Comparison of ENCODE assay signal across 8 cellular contexts in genomic region chr11:67406969-67407699, GRCh38. TPM values are rescaled to one million over a fixed set of nuclear protein-coding genes. Genes with fewer than 3 reads are reported as not detected.
DNase-seq lines count a peak whose midpoint lies in the region; ATAC-seq, FAIRE-seq and TF ChIP-seq lines count a peak whose summit lies in the region.

No MANE protein-coding gene starts in this region.

- H3K27me3 Mint-ChIP-seq in activated CD8-positive, alpha-beta T cell treated with anti-CD3 and anti-CD28 coated beads for 36 hours: no peaks in the 10 kb centered on the region

- no peaks in the 10 kb centered on the region for H3K9me3 ChIP-seq in HepG2 (ENCODE audit: low read length)

- intact Hi-C loops in activated CD8-positive, alpha-beta T cell treated with anti-CD3 and anti-CD28 coated beads for 36 hours (cut with micrococcal nuclease): loop anchor here (10.0 kb wide), 1 partner anchor 78 kb away; the partner anchor contains the start of gene AIP
- intact Hi-C loops in HepG2 (cut with micrococcal nuclease; ENCODE audit: unreplicated experiment): no loop called here

- TF ChIP-seq EP300 in HepG2 (IDR thresholded peaks at IDR 0.05; ENCODE audit: low read depth in 2 of 2, low read length in 2 of 2): no peak
- no peak for TF ChIP-seq EP300 in HepG2 (CRISPR knock-in tag; IDR thresholded peaks at IDR 0.05; ENCODE audit: borderline replicate concordance)

- H2AFZ ChIP-seq in HepG2 (ENCODE audit: low read length): no peak overlapping the region

- no peaks in the 10 kb centered on the region for H3K9me3 Mint-ChIP-seq in activated CD8-positive, alpha-beta T cell treated with anti-CD3 and anti-CD28 coated beads for 36 hours

- no peak for FAIRE-seq in HepG2 (lab: Jason Lieb, UNC)

- H3K27ac ChIP-seq in 22Rv1 (no peak overlapping the region), HepG2 (ENCODE audit: extremely low read length, insufficient read depth, low read length) (no peak overlapping the region)

- peak overlapping the region; percentile 86 for H3K27ac Mint-ChIP-seq in activated CD8-positive, alpha-beta T cell treated with anti-CD3 and anti-CD28 coated beads for 36 hours

- H3K4me1 ChIP-seq in HepG2 (ENCODE audit: insufficient read depth, low read length): peaks cover 72% of the 10 kb centered on the region

- no peak for ATAC-seq in activated CD8-positive, alpha-beta T cell treated with anti-CD3 and anti-CD28 coated beads for 36 hours
- peak; percentile 51 for ATAC-seq in HepG2
- no peak for ATAC-seq in HG03565 (IDR thresholded peaks at IDR 0.05; ENCODE audit: unreplicated experiment)

- WGBS in HepG2 (ENCODE audit: low lambda C conversion rate): 8% methylated on average over 9 of the region's 12 CpGs

- H3K9ac ChIP-seq in HepG2 (ENCODE audit: insufficient read depth, low read depth, low read length): no peak overlapping the region

- in situ Hi-C loops in HepG2 (cut with HindIII; ENCODE audit: extremely low pct_ligation_motif_present, low pct_unique_long_range_greater_than_20kb): no loop called here

- H3K4me3 Mint-ChIP-seq in activated CD8-positive, alpha-beta T cell treated with anti-CD3 and anti-CD28 coated beads for 36 hours: peak overlapping the region; percentile 87

- H3K4me3 ChIP-seq in HepG2 (replicated peaks in 1 of 3; ENCODE audit: insufficient read depth in 1 of 3, low read depth in 2 of 3, low read length in 3 of 3): no peak overlapping the region

- peaks cover 2 to 20% of the 10 kb centered on the region in 2 experiments; a peak in 3 of 5 replicates for H3K27me3 ChIP-seq in HepG2 (ENCODE audit: control insufficient read depth in 1 of 2, insufficient read depth in 2 of 2, low read length in 2 of 2)

- TF ChIP-seq POLR2A in HepG2 (IDR thresholded peaks at IDR 0.05; ENCODE audit: insufficient read depth in 1 of 2, low read depth in 2 of 2, low read length in 2 of 2): no peak

- H3K36me3 ChIP-seq in HepG2 (replicated peaks in 1 of 2; ENCODE audit: control insufficient read depth in 1 of 2, insufficient read depth in 2 of 2, low read length in 2 of 2): no peaks in the 10 kb centered on the region

- POLR2A ChIA-PET in activated CD8-positive, alpha-beta T cell treated with anti-CD3 and anti-CD28 coated beads for 36 hours (lab: Charles Lee): interaction anchor here (0.6 to 3.6 kb wide), 14 partner anchors 10 to 100 kb away, joined by 3 to 75 read pairs (median 4); partner anchors contain the start of genes PTPRCAP, RAD9A, RPS6KB2 and TMEM134
- POLR2A ChIA-PET in HepG2 (lab: Yijun Ruan, JAX): interaction anchor here (0.6 to 2.2 kb wide), 3 partner anchors 13 to 61 kb away, joined by 3 to 8 read pairs (median 6); no protein-coding TSS in a partner anchor

- no peak for TF ChIP-seq RAD21 in HepG2 (CRISPR knock-in tag; IDR thresholded peaks at IDR 0.05)

- no TSS peak for BruUV-seq in HepG2 (replicated peaks; lab: Mats Ljungman, UMichigan)

- 0 out of 2 replicates have a peak, but pooled peaks have one; percentile 5 for TF ChIP-seq CTCF in 22Rv1 (IDR thresholded peaks at IDR 0.05)
- TF ChIP-seq CTCF in GM10266 (IDR thresholded peaks at IDR 0.05; ENCODE audit: control insufficient read depth, insufficient read depth, low read depth, missing control alignments): peak; percentile 5
- TF ChIP-seq CTCF in activated CD8-positive, alpha-beta T cell treated with anti-CD3 and anti-CD28 coated beads for 36 hours (IDR thresholded peaks at IDR 0.05): no peak
- peak; percentile 66 for TF ChIP-seq CTCF in HepG2 (CRISPR knock-in tag; IDR thresholded peaks at IDR 0.05)

- H4K20me1 ChIP-seq in HepG2 (ENCODE audit: insufficient read depth, low read length): no peaks in the 10 kb centered on the region

- H3K79me2 ChIP-seq in HepG2 (ENCODE audit: insufficient read depth, low read length): no peaks in the 10 kb centered on the region

- peak; percentile 30 for DNase-seq in GM10266 (ENCODE audit: extremely low spot score)
- DNase-seq in activated CD8-positive, alpha-beta T cell treated with anti-CD3 and anti-CD28 coated beads for 36 hours: peak; percentile 47
- DNase-seq in HepG2 (ENCODE audit: low spot score): no peak
- DNase-seq in GOT3 (lab: John Stamatoyannopoulos, UW): no peak
- no peak for DNase-seq in activated effector memory CD4-positive, alpha-beta T cell treated with Interleukin-2 at 50 U/mL for 16 hours
- no peak for DNase-seq in NOMO-1 (lab: John Stamatoyannopoulos, UW; ENCODE audit: unreplicated experiment in 2 of 2)

- CTCF ChIA-PET in activated CD8-positive, alpha-beta T cell treated with anti-CD3 and anti-CD28 coated beads for 36 hours (lab: Charles Lee): interaction anchor here (0.6 to 3.5 kb wide), 5 partner anchors 12 to 100 kb away, joined by 3 to 20 read pairs (median 3); partner anchors contain the start of genes CDK2AP2 and POLD4
- CTCF ChIA-PET in HepG2 (lab: Yijun Ruan, JAX; ENCODE audit: low intra/inter-chr PET ratio, low total read pairs): no interaction called here

- H3K4me1 Mint-ChIP-seq in activated CD8-positive, alpha-beta T cell treated with anti-CD3 and anti-CD28 coated beads for 36 hours (ENCODE audit: low read depth): peaks cover 58% of the 10 kb centered on the region

- H3K4me2 ChIP-seq in HepG2 (ENCODE audit: low read depth, low read length): no peak overlapping the region

- peaks cover 56% of the 10 kb centered on the region for H3K36me3 Mint-ChIP-seq in activated CD8-positive, alpha-beta T cell treated with anti-CD3 and anti-CD28 coated beads for 36 hours (ENCODE audit: low read depth)

RNA-seq across cellular contexts. Expression of gene TBC1D10C, which starts 3.3 kb away (rescaled TPM):
- total RNA-seq in activated CD8-positive, alpha-beta T cell treated with anti-CD3 and anti-CD28 coated beads for 36 hours: 100 to 1,000 TPM; 138 to 144 TPM
- 0.81 and 1.0 TPM in 2 replicates for total RNA-seq in HepG2 (2016; rRNA removed; fragmentation: Illumina TruSeq; extraction: Trizol)
- 0.44 and 0.81 TPM in 2 replicates for total RNA-seq in HepG2 (2016; cell fraction: cytosol; rRNA removed; fragmentation: Illumina TruSeq; extraction: Trizol; ENCODE audit: low read depth)
- total RNA-seq in HepG2 (2016; cell fraction: insoluble cytoplasmic fraction; rRNA removed; fragmentation: Illumina TruSeq; extraction: Trizol): 0.92 and 1.1 TPM in 2 replicates
- 0.45 and 0.59 TPM in 2 replicates for total RNA-seq in HepG2 (2016; cell fraction: membrane; rRNA removed; fragmentation: Illumina TruSeq; extraction: Trizol)
- total RNA-seq in HepG2 (2016; cell fraction: nucleus; rRNA removed; fragmentation: Illumina TruSeq; extraction: Trizol): 0.50 and 0.84 TPM in 2 replicates
- 1.8 and 2.8 TPM in 2 replicates for polyA plus RNA-seq in HepG2 (2011; rRNA removed)
- polyA plus RNA-seq in HepG2 (2011; cell fraction: cytosol; rRNA removed): 1.3 and 2.7 TPM in 2 replicates
- 26.5 and 39.6 TPM in 2 replicates for polyA plus RNA-seq in HepG2 (2011; cell fraction: nucleus; rRNA removed)
- polyA plus RNA-seq in HepG2 (2012): 0.97 and 2.1 TPM in 2 replicates
- 0.19 and 0.28 TPM in 2 replicates for polyA plus RNA-seq in HepG2 (2016; cell fraction: cytosol; fragmentation: Illumina TruSeq; extraction: Trizol; ENCODE audit: low read depth)
- polyA plus RNA-seq in HepG2 (2016; cell fraction: insoluble cytoplasmic fraction; fragmentation: Illumina TruSeq; extraction: Trizol; ENCODE audit: low read depth): 0.60 and 1.1 TPM in 2 replicates
- 0.57 and 0.73 TPM in 2 replicates for polyA plus RNA-seq in HepG2 (2016; cell fraction: membrane; fragmentation: Illumina TruSeq; extraction: Trizol; ENCODE audit: low read depth)
- polyA plus RNA-seq in HepG2 (2016; cell fraction: nucleus; fragmentation: Illumina TruSeq; extraction: Trizol; ENCODE audit: insufficient read depth, low read depth): 2.9 and 3.4 TPM in 2 replicates
- 2.2 TPM in 1 of 2 replicates, not detected in the other for polyA minus RNA-seq in HepG2 (2011; rRNA and poly(A)+ RNA removed; ENCODE audit: low replicate concordance)
- polyA minus RNA-seq in HepG2 (2011; cell fraction: cytosol; rRNA and poly(A)+ RNA removed): 0.59 and 0.88 TPM in 2 replicates
- polyA minus RNA-seq in HepG2 (2011; cell fraction: nucleus; rRNA and poly(A)+ RNA removed): 2.3 and 3.4 TPM in 2 replicates

RNA-seq across cellular contexts. Expression of gene PPP1CA, which starts 5.5 kb away (rescaled TPM):
- 100 to 1,000 TPM; 249 to 258 TPM for total RNA-seq in activated CD8-positive, alpha-beta T cell treated with anti-CD3 and anti-CD28 coated beads for 36 hours
- total RNA-seq in HepG2 (2016; rRNA removed; fragmentation: Illumina TruSeq; extraction: Trizol): 170 and 188 TPM in 2 replicates
- 49.0 and 62.5 TPM in 2 replicates for total RNA-seq in HepG2 (2016; cell fraction: cytosol; rRNA removed; fragmentation: Illumina TruSeq; extraction: Trizol; ENCODE audit: low read depth)
- total RNA-seq in HepG2 (2016; cell fraction: insoluble cytoplasmic fraction; rRNA removed; fragmentation: Illumina TruSeq; extraction: Trizol): 171 and 181 TPM in 2 replicates
- total RNA-seq in HepG2 (2016; cell fraction: membrane; rRNA removed; fragmentation: Illumina TruSeq; extraction: Trizol): 78.0 and 95.5 TPM in 2 replicates
- 66.5 and 72.2 TPM in 2 replicates for total RNA-seq in HepG2 (2016; cell fraction: nucleus; rRNA removed; fragmentation: Illumina TruSeq; extraction: Trizol)
- polyA plus RNA-seq in HepG2 (2011; rRNA removed): 149 and 173 TPM in 2 replicates
- 212 and 274 TPM in 2 replicates for polyA plus RNA-seq in HepG2 (2011; cell fraction: cytosol; rRNA removed)
- 137 and 147 TPM in 2 replicates for polyA plus RNA-seq in HepG2 (2011; cell fraction: nucleus; rRNA removed)
- polyA plus RNA-seq in HepG2 (2012): 91.5 and 93.8 TPM in 2 replicates
- 58.1 and 67.4 TPM in 2 replicates for polyA plus RNA-seq in HepG2 (2016; cell fraction: cytosol; fragmentation: Illumina TruSeq; extraction: Trizol; ENCODE audit: low read depth)
- polyA plus RNA-seq in HepG2 (2016; cell fraction: insoluble cytoplasmic fraction; fragmentation: Illumina TruSeq; extraction: Trizol; ENCODE audit: low read depth): 192 and 207 TPM in 2 replicates
- 72.5 and 83.6 TPM in 2 replicates for polyA plus RNA-seq in HepG2 (2016; cell fraction: membrane; fragmentation: Illumina TruSeq; extraction: Trizol; ENCODE audit: low read depth)
- polyA plus RNA-seq in HepG2 (2016; cell fraction: nucleus; fragmentation: Illumina TruSeq; extraction: Trizol; ENCODE audit: insufficient read depth, low read depth): 110 and 123 TPM in 2 replicates
- 209 and 295 TPM in 2 replicates for polyA minus RNA-seq in HepG2 (2011; rRNA and poly(A)+ RNA removed; ENCODE audit: low replicate concordance)
- polyA minus RNA-seq in HepG2 (2011; cell fraction: cytosol; rRNA and poly(A)+ RNA removed): 83.6 and 84.9 TPM in 2 replicates
- 31.7 and 34.7 TPM in 2 replicates for polyA minus RNA-seq in HepG2 (2011; cell fraction: nucleus; rRNA and poly(A)+ RNA removed)

RNA-seq across cellular contexts. Expression of gene CARNS1, which starts 8.3 kb away (rescaled TPM):
- 1 to 10 TPM; 6.2 to 6.9 TPM for total RNA-seq in activated CD8-positive, alpha-beta T cell treated with anti-CD3 and anti-CD28 coated beads for 36 hours
- not detected in 2 replicates for total RNA-seq in HepG2 (2016; rRNA removed; fragmentation: Illumina TruSeq; extraction: Trizol)
- not detected in 2 replicates for total RNA-seq in HepG2 (2016; cell fraction: cytosol; rRNA removed; fragmentation: Illumina TruSeq; extraction: Trizol; ENCODE audit: low read depth)
- total RNA-seq in HepG2 (2016; cell fraction: insoluble cytoplasmic fraction; rRNA removed; fragmentation: Illumina TruSeq; extraction: Trizol): not detected in 2 replicates
- not detected in 2 replicates for total RNA-seq in HepG2 (2016; cell fraction: membrane; rRNA removed; fragmentation: Illumina TruSeq; extraction: Trizol)
- total RNA-seq in HepG2 (2016; cell fraction: nucleus; rRNA removed; fragmentation: Illumina TruSeq; extraction: Trizol): not detected in 2 replicates
- 0.01 TPM in 1 of 2 replicates, not detected in the other for polyA plus RNA-seq in HepG2 (2011; rRNA removed)
- 0.01 TPM in 1 of 2 replicates, not detected in the other for polyA plus RNA-seq in HepG2 (2011; cell fraction: cytosol; rRNA removed)
- not detected in 2 replicates for polyA plus RNA-seq in HepG2 (2011; cell fraction: nucleus; rRNA removed)
- polyA plus RNA-seq in HepG2 (2012): 0.04 TPM in 1 of 2 replicates, not detected in the other
- polyA plus RNA-seq in HepG2 (2016; cell fraction: cytosol; fragmentation: Illumina TruSeq; extraction: Trizol; ENCODE audit: low read depth): not detected in 2 replicates
- not detected in 2 replicates for polyA plus RNA-seq in HepG2 (2016; cell fraction: insoluble cytoplasmic fraction; fragmentation: Illumina TruSeq; extraction: Trizol; ENCODE audit: low read depth)
- polyA plus RNA-seq in HepG2 (2016; cell fraction: membrane; fragmentation: Illumina TruSeq; extraction: Trizol; ENCODE audit: low read depth): not detected in 2 replicates
- polyA plus RNA-seq in HepG2 (2016; cell fraction: nucleus; fragmentation: Illumina TruSeq; extraction: Trizol; ENCODE audit: insufficient read depth, low read depth): not detected in 2 replicates
- 0.05 and 0.12 TPM in 2 replicates for polyA minus RNA-seq in HepG2 (2011; rRNA and poly(A)+ RNA removed; ENCODE audit: low replicate concordance)
- polyA minus RNA-seq in HepG2 (2011; cell fraction: cytosol; rRNA and poly(A)+ RNA removed): not detected in 2 replicates
- not detected in 2 replicates for polyA minus RNA-seq in HepG2 (2011; cell fraction: nucleus; rRNA and poly(A)+ RNA removed)

RNA-seq across cellular contexts. Expression of gene RAD9A, which starts 15.3 kb away (rescaled TPM):
- 10 to 100 TPM; 29.7 to 30.6 TPM for total RNA-seq in activated CD8-positive, alpha-beta T cell treated with anti-CD3 and anti-CD28 coated beads for 36 hours
- total RNA-seq in HepG2 (2016; rRNA removed; fragmentation: Illumina TruSeq; extraction: Trizol): 6.1 and 10.1 TPM in 2 replicates
- total RNA-seq in HepG2 (2016; cell fraction: cytosol; rRNA removed; fragmentation: Illumina TruSeq; extraction: Trizol; ENCODE audit: low read depth): 4.1 and 5.9 TPM in 2 replicates
- 5.8 and 13.4 TPM in 2 replicates for total RNA-seq in HepG2 (2016; cell fraction: insoluble cytoplasmic fraction; rRNA removed; fragmentation: Illumina TruSeq; extraction: Trizol)
- total RNA-seq in HepG2 (2016; cell fraction: membrane; rRNA removed; fragmentation: Illumina TruSeq; extraction: Trizol): 4.4 and 5.5 TPM in 2 replicates
- total RNA-seq in HepG2 (2016; cell fraction: nucleus; rRNA removed; fragmentation: Illumina TruSeq; extraction: Trizol): 14.1 and 16.4 TPM in 2 replicates
- 14.7 and 15.7 TPM in 2 replicates for polyA plus RNA-seq in HepG2 (2011; rRNA removed)
- polyA plus RNA-seq in HepG2 (2011; cell fraction: cytosol; rRNA removed): 4.4 and 7.5 TPM in 2 replicates
- polyA plus RNA-seq in HepG2 (2011; cell fraction: nucleus; rRNA removed): 60.6 and 87.4 TPM in 2 replicates
- 6.9 and 9.5 TPM in 2 replicates for polyA plus RNA-seq in HepG2 (2012)
- polyA plus RNA-seq in HepG2 (2016; cell fraction: cytosol; fragmentation: Illumina TruSeq; extraction: Trizol; ENCODE audit: low read depth): 3.7 and 4.6 TPM in 2 replicates
- polyA plus RNA-seq in HepG2 (2016; cell fraction: insoluble cytoplasmic fraction; fragmentation: Illumina TruSeq; extraction: Trizol; ENCODE audit: low read depth): 6.4 and 7.5 TPM in 2 replicates
- 4.8 and 5.8 TPM in 2 replicates for polyA plus RNA-seq in HepG2 (2016; cell fraction: membrane; fragmentation: Illumina TruSeq; extraction: Trizol; ENCODE audit: low read depth)
- 61.7 and 63.7 TPM in 2 replicates for polyA plus RNA-seq in HepG2 (2016; cell fraction: nucleus; fragmentation: Illumina TruSeq; extraction: Trizol; ENCODE audit: insufficient read depth, low read depth)
- polyA minus RNA-seq in HepG2 (2011; rRNA and poly(A)+ RNA removed; ENCODE audit: low replicate concordance): 6.7 and 12.7 TPM in 2 replicates
- polyA minus RNA-seq in HepG2 (2011; cell fraction: cytosol; rRNA and poly(A)+ RNA removed): 1.9 and 4.6 TPM in 2 replicates
- 11.1 TPM in 2 replicates for polyA minus RNA-seq in HepG2 (2011; cell fraction: nucleus; rRNA and poly(A)+ RNA removed)

RNA-seq across cellular contexts. Expression of gene RPS6KB2, which starts 21.2 kb away (rescaled TPM):
- total RNA-seq in activated CD8-positive, alpha-beta T cell treated with anti-CD3 and anti-CD28 coated beads for 36 hours: 10 to 100 TPM; 54.8 to 57.4 TPM
- 35.3 and 54.8 TPM in 2 replicates for total RNA-seq in HepG2 (2016; rRNA removed; fragmentation: Illumina TruSeq; extraction: Trizol)
- total RNA-seq in HepG2 (2016; cell fraction: cytosol; rRNA removed; fragmentation: Illumina TruSeq; extraction: Trizol; ENCODE audit: low read depth): 168 and 174 TPM in 2 replicates
- 32.3 and 55.5 TPM in 2 replicates for total RNA-seq in HepG2 (2016; cell fraction: insoluble cytoplasmic fraction; rRNA removed; fragmentation: Illumina TruSeq; extraction: Trizol)
- 208 and 210 TPM in 2 replicates for total RNA-seq in HepG2 (2016; cell fraction: membrane; rRNA removed; fragmentation: Illumina TruSeq; extraction: Trizol)
- 30.9 and 37.1 TPM in 2 replicates for total RNA-seq in HepG2 (2016; cell fraction: nucleus; rRNA removed; fragmentation: Illumina TruSeq; extraction: Trizol)
- 52.9 and 59.2 TPM in 2 replicates for polyA plus RNA-seq in HepG2 (2011; rRNA removed)
- polyA plus RNA-seq in HepG2 (2011; cell fraction: cytosol; rRNA removed): 53.5 and 73.0 TPM in 2 replicates
- polyA plus RNA-seq in HepG2 (2011; cell fraction: nucleus; rRNA removed): 93.3 and 107 TPM in 2 replicates
- 29.0 and 33.0 TPM in 2 replicates for polyA plus RNA-seq in HepG2 (2012)
- 249 TPM in 2 replicates for polyA plus RNA-seq in HepG2 (2016; cell fraction: cytosol; fragmentation: Illumina TruSeq; extraction: Trizol; ENCODE audit: low read depth)
- 40.0 and 51.3 TPM in 2 replicates for polyA plus RNA-seq in HepG2 (2016; cell fraction: insoluble cytoplasmic fraction; fragmentation: Illumina TruSeq; extraction: Trizol; ENCODE audit: low read depth)
- 229 and 244 TPM in 2 replicates for polyA plus RNA-seq in HepG2 (2016; cell fraction: membrane; fragmentation: Illumina TruSeq; extraction: Trizol; ENCODE audit: low read depth)
- 58.6 and 65.2 TPM in 2 replicates for polyA plus RNA-seq in HepG2 (2016; cell fraction: nucleus; fragmentation: Illumina TruSeq; extraction: Trizol; ENCODE audit: insufficient read depth, low read depth)
- polyA minus RNA-seq in HepG2 (2011; rRNA and poly(A)+ RNA removed; ENCODE audit: low replicate concordance): 70.8 and 120 TPM in 2 replicates
- 23.5 and 24.7 TPM in 2 replicates for polyA minus RNA-seq in HepG2 (2011; cell fraction: cytosol; rRNA and poly(A)+ RNA removed)
- polyA minus RNA-seq in HepG2 (2011; cell fraction: nucleus; rRNA and poly(A)+ RNA removed): 27.9 and 33.3 TPM in 2 replicates

Comparison
In these comparisons a context has a peak if more than half of its experiments do, and no peak if none do; other contexts are left out.
1. DNase-seq: peak in GM10266 (single experiment) and activated CD8-positive, alpha-beta T cell treated with anti-CD3 and anti-CD28 coated beads for 36 hours (single experiment); none in HepG2 (single experiment), GOT3 (single experiment), activated effector memory CD4-positive, alpha-beta T cell treated with Interleukin-2 at 50 U/mL for 16 hours (single experiment) and NOMO-1 (0 of 2).
2. RNA of gene TBC1D10C, which starts 3.3 kb away (total RNA-seq): 138 to 144 TPM in activated CD8-positive, alpha-beta T cell treated with anti-CD3 and anti-CD28 coated beads for 36 hours; 0.44 to 1.1 TPM in HepG2; every median in the first group is over 10 times any median in the second.